Comparison of ENCODE assay signal across 13 cellular contexts in genomic region chr19:52722062-52723005, GRCh38. TPM values are rescaled to one million over a fixed set of nuclear protein-coding genes. Genes with fewer than 3 reads are reported as not detected.
DNase-seq lines count a peak whose midpoint lies in the region; ATAC-seq, FAIRE-seq and TF ChIP-seq lines count a peak whose summit lies in the region.
"Had no signal": no experiment of that assay in that cellular context is flagged by ENCODE, and none has a peak within 500 bp of the region (broad histone marks: within the 10 kb centered on the region; RNA-seq: fewer than 3 reads in every experiment).

No MANE protein-coding gene starts in this region.

- H3K4me1 ChIP-seq in mammary epithelial cell (ENCODE audit: insufficient read depth, low read length) (peaks cover 12% of the 10 kb centered on the region), keratinocyte (ENCODE audit: control insufficient read depth, extremely low read depth, insufficient read depth, low read length) (peaks cover 5% of the 10 kb centered on the region)
- H3K4me1 ChIP-seq: BLaER1 had no signal

- H2AFZ ChIP-seq in mammary epithelial cell (ENCODE audit: low read depth, low read length) (no peak overlapping the region), keratinocyte (ENCODE audit: control insufficient read depth, low read length) (no peak overlapping the region)

- ATAC-seq in HG02610 (IDR thresholded peaks at IDR 0.05; ENCODE audit: unreplicated experiment), result no peak

- H3K9me1 ChIP-seq in keratinocyte (ENCODE audit: control insufficient read depth, extremely low read depth, insufficient read depth, low read length), result no peaks in the 10 kb centered on the region

- BruUV-seq in mammary epithelial cell (replicated peaks; lab: Mats Ljungman, UMichigan), result no TSS peak

- DNase-seq in AG09319 (ENCODE audit: extremely low read depth, low read depth), result peak; percentile 39
- peak; percentile 43 for DNase-seq in LoVo (ENCODE audit: low spot score)
- DNase-seq in mammary epithelial cell, result peak; percentile 95
- peak; percentile 63 for DNase-seq in keratinocyte (ENCODE audit: low read depth, low spot score)
- DNase-seq in germinal center (ENCODE audit: low spot score), result no peak
- no peak for DNase-seq in NCI-H510A (lab: John Stamatoyannopoulos, UW)
- DNase-seq in NCI-H748 treated with DMSO at 0.1 percent for 48 hours (lab: John Stamatoyannopoulos, UW), result no peak
- DNase-seq: NCI-H2029 treated with DMSO at 0.1 percent for 48 hours, OCI-M1 had no signal

- intact Hi-C loops in mammary epithelial cell (cut with micrococcal nuclease), result no loop called here

- H3K36me3 ChIP-seq in mammary epithelial cell (ENCODE audit: insufficient read depth, low read length) (no peaks in the 10 kb centered on the region), keratinocyte (ENCODE audit: control insufficient read depth in 2 of 2, extremely low read depth in 1 of 2, insufficient read depth in 2 of 2, low read length in 2 of 2) (peaks cover 0 to 5% of the 10 kb centered on the region in 2 experiments)

- H3K27ac ChIP-seq in mammary epithelial cell (ENCODE audit: insufficient read depth, low read depth, low read length), result no peak overlapping the region
- H3K27ac ChIP-seq in keratinocyte (ENCODE audit: control insufficient read depth, insufficient read depth, low read length), result no peak overlapping the region
- H3K27ac ChIP-seq: BLaER1, thoracic aorta had no signal

- CTCF ChIA-PET in mammary epithelial cell (lab: Charles Lee; ENCODE audit: low non-redundant PET), result no interaction called here

- H4K20me1 ChIP-seq in mammary epithelial cell (ENCODE audit: insufficient read depth, low read length) (no peaks in the 10 kb centered on the region), keratinocyte (ENCODE audit: control insufficient read depth, extremely low read depth, insufficient read depth, low read length) (no peaks in the 10 kb centered on the region)
- H4K20me1 ChIP-seq: BLaER1 had no signal

- in situ Hi-C loops in mammary epithelial cell (cut with MboI; ENCODE audit: low sequenced_read_pairs in 2 of 2), result no loop called here

- dilution Hi-C loops in mammary epithelial cell (cut with HindIII; ENCODE audit: low sequenced_read_pairs), result no loop called here
- dilution Hi-C loops in keratinocyte (cut with MboI; ENCODE audit: extremely low pct_ligation_motif_present, low sequenced_read_pairs), result no loop called here

- FAIRE-seq in keratinocyte (lab: Jason Lieb, UNC), result peak; percentile 49

- peaks cover 7% of the 10 kb centered on the region for H3K9me3 ChIP-seq in mammary epithelial cell (replicated peaks; ENCODE audit: insufficient read depth, low read length)
- H3K9me3 ChIP-seq in keratinocyte (ENCODE audit: control insufficient read depth, low read depth, low read length), result no peaks in the 10 kb centered on the region
- H3K9me3 ChIP-seq: thoracic aorta had no signal

- WGBS in mammary epithelial cell (ENCODE audit: low coverage, missing lambda C conversion rate), result 52% methylated on average over 7 of the region's 7 CpGs

- H3K4me3 ChIP-seq in mammary epithelial cell (replicated peaks in 1 of 3; ENCODE audit: insufficient read depth in 1 of 3, low read depth in 2 of 3, low read length in 3 of 3), result no peak overlapping the region
- H3K4me3 ChIP-seq in keratinocyte (ENCODE audit: control insufficient read depth in 2 of 3, extremely low read depth in 1 of 3, insufficient read depth in 2 of 3, low read depth in 1 of 3, low read length in 3 of 3), result no peak overlapping the region
- H3K4me3 ChIP-seq: BLaER1, cardiac muscle cell, thoracic aorta had no signal

- H3K9ac ChIP-seq in mammary epithelial cell (ENCODE audit: insufficient read depth, low read length) (no peak overlapping the region), keratinocyte (ENCODE audit: control insufficient read depth, extremely low read depth, insufficient read depth, low read length) (no peak overlapping the region)
- H3K9ac ChIP-seq: BLaER1 had no signal

- TF ChIP-seq CTCF in AG09319 (IDR thresholded peaks at IDR 0.05; ENCODE audit: low read depth, low read length) (no peak), mammary epithelial cell (conservative IDR thresholded peaks at IDR 0.05 in 1 of 2, IDR thresholded peaks at IDR 0.05 in 1 of 2; ENCODE audit: extremely low read depth in 1 of 2, insufficient read depth in 1 of 2, low read depth in 1 of 2, low read length in 2 of 2) (no peak), keratinocyte (optimal IDR thresholded peaks at IDR 0.05 in 1 of 3, IDR thresholded peaks at IDR 0.05 in 1 of 3, conservative IDR thresholded peaks at IDR 0.05 in 1 of 3; ENCODE audit: extremely low read depth in 1 of 3, insufficient read depth in 2 of 3, low read length in 3 of 3) (no peak)

- H3K27me3 ChIP-seq in mammary epithelial cell (ENCODE audit: insufficient read depth, low read length) (no peaks in the 10 kb centered on the region), keratinocyte (ENCODE audit: control insufficient read depth, extremely low read depth, insufficient read depth, low read length) (no peaks in the 10 kb centered on the region)
- H3K27me3 ChIP-seq: BLaER1, cardiac muscle cell had no signal

- H3K4me2 ChIP-seq in mammary epithelial cell (ENCODE audit: insufficient read depth, low read depth, low read length) (no peak overlapping the region), keratinocyte (ENCODE audit: control insufficient read depth, extremely low read depth, insufficient read depth, low read depth, low read length) (peak overlapping the region; percentile 17)
- H3K4me2 ChIP-seq: BLaER1 had no signal

- H3K79me2 ChIP-seq in mammary epithelial cell (ENCODE audit: insufficient read depth, low read length), result no peaks in the 10 kb centered on the region
- H3K79me2 ChIP-seq in keratinocyte (ENCODE audit: control insufficient read depth, insufficient read depth, low read length), result no peaks in the 10 kb centered on the region

RNA-seq across cellular contexts. Expression of gene ZNF611, which starts 12.5 kb away (rescaled TPM):
- total RNA-seq in mammary epithelial cell, result 10 to 100 TPM; 15.0 to 17.6 TPM
- polyA plus RNA-seq in mammary epithelial cell, result 3.5 TPM
- 31.3 TPM for polyA minus RNA-seq in mammary epithelial cell
- 2.8 to 2.9 TPM (median 2.9 TPM) in 3 replicates for polyA plus RNA-seq in keratinocyte
- polyA plus RNA-seq in keratinocyte (2011; ENCODE audit: low read depth), result 3.1 TPM
- 1.2 and 2.7 TPM in 2 replicates for polyA plus RNA-seq in keratinocyte (2011; cell fraction: cytosol; rRNA removed)
- polyA plus RNA-seq in keratinocyte (2011; cell fraction: nucleus; rRNA removed), result 5.7 and 5.8 TPM in 2 replicates
- polyA plus RNA-seq in keratinocyte (2012; ENCODE audit: low replicate concordance), result 1.8 and 3.4 TPM in 2 replicates
- 3.2 to 15.9 TPM (median 8.4 TPM) in 3 replicates for polyA minus RNA-seq in keratinocyte
- polyA minus RNA-seq in keratinocyte (2011; cell fraction: cytosol; rRNA and poly(A)+ RNA removed), result 3.1 TPM
- 7.3 and 14.6 TPM in 2 replicates for polyA minus RNA-seq in keratinocyte (2011; cell fraction: nucleus; rRNA and poly(A)+ RNA removed)

Comparison
In these comparisons a context has a peak if more than half of its experiments do, and no peak if none do; other contexts are left out.
1. DNase-seq: peak in AG09319 (single experiment), LoVo (single experiment), mammary epithelial cell (single experiment) and keratinocyte (single experiment); none in germinal center (single experiment), NCI-H510A (single experiment) and NCI-H748 treated with DMSO at 0.1 percent for 48 hours (single experiment).